8 cellular contexts compared by ENCODE assay signal in the genomic region with DNA sequence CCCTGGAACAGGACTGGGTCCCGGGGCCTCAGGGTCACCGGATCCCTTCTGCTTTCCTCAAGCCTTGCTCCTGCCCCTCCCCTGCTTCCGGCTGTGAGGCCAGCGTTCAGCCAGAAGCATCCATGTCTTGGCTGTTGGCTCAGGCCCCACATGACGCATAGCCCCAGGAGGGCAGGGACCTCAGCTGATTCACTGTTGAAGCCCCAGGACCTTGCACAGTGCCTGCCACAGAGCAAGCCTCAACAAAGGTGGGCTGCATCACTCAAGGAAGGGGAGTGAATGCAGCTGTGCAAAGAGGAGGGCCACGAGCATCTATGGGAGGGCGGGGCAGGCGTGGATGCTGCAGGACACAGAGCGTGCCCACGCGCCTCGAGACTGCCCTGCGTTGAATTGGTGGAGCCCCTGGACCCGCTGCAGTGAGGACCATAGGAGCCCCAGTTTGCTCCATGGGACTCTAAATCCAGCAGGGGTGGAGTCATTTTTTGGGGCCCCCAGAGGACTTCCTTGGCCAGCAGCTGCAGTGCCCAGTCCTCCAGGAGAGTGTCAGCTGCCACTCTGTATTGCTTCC. TPM values are rescaled to one million over a fixed set of nuclear protein-coding genes. Genes with fewer than 3 reads are reported as not detected.
A peak's percentile ranks its signal among the peaks of the same experiment; 100 is the strongest.
DNase-seq lines count a peak whose midpoint lies in the region; ATAC-seq and TF ChIP-seq lines count a peak whose summit lies in the region.

No MANE protein-coding gene starts in this region.

- H4K8ac ChIP-seq in mesenchymal stem cell (ENCODE audit: low read length) = peak overlapping the region; percentile 94

- peaks cover 10% of the 10 kb centered on the region for H3K79me1 ChIP-seq in mesenchymal stem cell (replicated peaks; ENCODE audit: low read length, poor library complexity, severe bottlenecking)

- peak overlapping the region; percentile 29 to 100 for H2BK12ac ChIP-seq in mesenchymal stem cell (ENCODE audit: low read length in 2 of 2)

- no peak for TF ChIP-seq CTCF in BJ (IDR thresholded peaks at IDR 0.05; ENCODE audit: insufficient read depth, low read depth, low read length)

- peak overlapping the region; percentile 96 for H4K91ac ChIP-seq in mesenchymal stem cell (ENCODE audit: low read length)

- TF ChIP-seq EP300 in Ishikawa (IDR thresholded peaks at IDR 0.05; ENCODE audit: borderline replicate concordance) = 0 out of 2 replicates have a peak, but pooled peaks have one; percentile 68

- peak overlapping the region; percentile 74 for H2AFZ ChIP-seq in mesenchymal stem cell (ENCODE audit: low read depth, low read length)

- peaks cover 35% of the 10 kb centered on the region for H3K27me3 Mint-ChIP-seq in central memory CD8-positive, alpha-beta T cell

- H3K9me3 Mint-ChIP-seq in central memory CD8-positive, alpha-beta T cell = no peaks in the 10 kb centered on the region

- H3K23ac ChIP-seq in mesenchymal stem cell (ENCODE audit: low read length in 2 of 2) = no peak overlapping the region

- peak overlapping the region; percentile 51 for H3K4me2 ChIP-seq in mesenchymal stem cell (ENCODE audit: low read length, poor library complexity, severe bottlenecking)

- H3K36me3 ChIP-seq in BJ (ENCODE audit: control insufficient read depth, insufficient read depth, low read length) (no peaks in the 10 kb centered on the region), mesenchymal stem cell (ENCODE audit: control insufficient read depth in 1 of 2, insufficient read depth in 2 of 2, low read depth in 1 of 2, low read length in 2 of 2) (no peaks in the 10 kb centered on the region)

- H3K27me3 ChIP-seq in BJ (ENCODE audit: control insufficient read depth, insufficient read depth, low read length) (no peaks in the 10 kb centered on the region), mesenchymal stem cell (ENCODE audit: control insufficient read depth in 1 of 2, insufficient read depth in 1 of 2, low read length in 2 of 2) (no peaks in the 10 kb centered on the region)

- DNase-seq in BJ (ENCODE audit: low read depth) = peak; percentile 68
- no peak for DNase-seq in central memory CD8-positive, alpha-beta T cell (ENCODE audit: low spot score in 2 of 2)
- peak; percentile 95 for DNase-seq in mesenchymal stem cell
- no peak for DNase-seq in NCI-H2196 (lab: John Stamatoyannopoulos, UW; ENCODE audit: unreplicated experiment)
- no peak for DNase-seq in cerebellum (ENCODE audit: low spot score)
- no peak for DNase-seq in stimulated activated CD4-positive, alpha-beta T cell treated with anti-CD3 and anti-CD28 coated beads, Interleukin-12 subunit alpha, Interleukin-12 subunit beta, amount 100 ng/mL, for 4 hours

- H3K27ac Mint-ChIP-seq in central memory CD8-positive, alpha-beta T cell (ENCODE audit: low read depth) = no peak overlapping the region

- peaks cover 35% of the 10 kb centered on the region for H3K4me1 ChIP-seq in mesenchymal stem cell (ENCODE audit: control insufficient read depth, insufficient read depth, low read depth, low read length)

- no peaks in the 10 kb centered on the region for H3K9me3 ChIP-seq in mesenchymal stem cell (ENCODE audit: control insufficient read depth, low read length)

- H3K4me3 Mint-ChIP-seq in central memory CD8-positive, alpha-beta T cell = peak overlapping the region; percentile 57

- H2BK120ac ChIP-seq in mesenchymal stem cell (ENCODE audit: low read depth, low read length) = peak overlapping the region; percentile 96

- H3K14ac ChIP-seq in mesenchymal stem cell (ENCODE audit: low read length in 2 of 2) = no peak overlapping the region

- H3K4me1 Mint-ChIP-seq in central memory CD8-positive, alpha-beta T cell = peaks cover 5% of the 10 kb centered on the region

- peak overlapping the region; percentile 90 to 99 for H3K18ac ChIP-seq in mesenchymal stem cell (ENCODE audit: low read depth in 1 of 2, low read length in 2 of 2)

- POLR2A ChIA-PET in BJ (lab: Charles Lee) = interaction anchor here (1.0 kb wide), 1 partner anchor 28 kb away, joined by 4 read pairs; a partner anchor contains a TSS

- no peaks in the 10 kb centered on the region for H3K36me3 Mint-ChIP-seq in central memory CD8-positive, alpha-beta T cell (ENCODE audit: insufficient read depth)

- peak overlapping the region; percentile 78 to 97 for H3K4ac ChIP-seq in mesenchymal stem cell (ENCODE audit: low read depth in 1 of 2, low read length in 2 of 2)

- peak; percentile 14; the same call in 1 of the 2 replicates for TF ChIP-seq RAD21 in Ishikawa (IDR thresholded peaks at IDR 0.05; ENCODE audit: low read depth)

- peak overlapping the region; percentile 87 for H2BK5ac ChIP-seq in mesenchymal stem cell (ENCODE audit: low read depth, low read length, poor library complexity, severe bottlenecking)

- H3K4me3 ChIP-seq in BJ (ENCODE audit: low read depth, low read length) = peak overlapping the region; percentile 22
- peak overlapping the region in 1 of 2 experiments; percentile 75 for H3K4me3 ChIP-seq in mesenchymal stem cell (ENCODE audit: insufficient read depth in 1 of 2, low read depth in 1 of 2, low read length in 2 of 2)

- H2AK5ac ChIP-seq in mesenchymal stem cell (ENCODE audit: low read length, severe bottlenecking) = peak overlapping the region; percentile 57

- WGBS in mesenchymal stem cell = 45% methylated on average over 14 of the region's 14 CpGs

- H3K9ac ChIP-seq in mesenchymal stem cell (ENCODE audit: low read length) = peak overlapping the region; percentile 77

- CTCF ChIA-PET in BJ (lab: Yijun Ruan, JAX) = interaction anchor here (1.1 to 6.8 kb wide), 21 partner anchors 9 to 270 kb away, joined by 3 to 102 read pairs (median 6); a partner anchor contains a TSS

- H3K27ac ChIP-seq in mesenchymal stem cell (ENCODE audit: low read length, poor library complexity, severe bottlenecking) = peak overlapping the region; percentile 97

- no peak for ATAC-seq in central memory CD8-positive, alpha-beta T cell (replicated peaks; ENCODE audit: extremely low read depth, poor library complexity, severe bottlenecking)
- no peak for ATAC-seq in GM19035 (IDR thresholded peaks at IDR 0.05; ENCODE audit: unreplicated experiment)

- H2BK15ac ChIP-seq in mesenchymal stem cell (ENCODE audit: low read depth, poor library complexity, severe bottlenecking) = peak overlapping the region; percentile 60

TF ChIP-seq in Ishikawa, 13 proteins besides CTCF, POLR2A, EP300 and RAD21 (continues in another document):
- TF ChIP-seq TAF1 (IDR thresholded peaks at IDR 0.05; ENCODE audit: low read depth) (peak; percentile 26; the same call in 1 of the 2 replicates), TCF12 (IDR thresholded peaks at IDR 0.05; ENCODE audit: low read depth) (0 out of 2 replicates have a peak, but pooled peaks have one; percentile 27), CEBPB (IDR thresholded peaks at IDR 0.05) (no peak), TEAD4 (IDR thresholded peaks at IDR 0.05) (peak; percentile 67), ZBTB7A (IDR thresholded peaks at IDR 0.05; ENCODE audit: low read depth) (peak; percentile 24; the same call in 1 of the 2 replicates), NFIC (IDR thresholded peaks at IDR 0.05) (peak; percentile 85), CREB1 (IDR thresholded peaks at IDR 0.05; ENCODE audit: low read depth) (no peak), YY1 (IDR thresholded peaks at IDR 0.05; ENCODE audit: low read depth) (peak; percentile 63)
- TF ChIP-seq, protein P1, sequence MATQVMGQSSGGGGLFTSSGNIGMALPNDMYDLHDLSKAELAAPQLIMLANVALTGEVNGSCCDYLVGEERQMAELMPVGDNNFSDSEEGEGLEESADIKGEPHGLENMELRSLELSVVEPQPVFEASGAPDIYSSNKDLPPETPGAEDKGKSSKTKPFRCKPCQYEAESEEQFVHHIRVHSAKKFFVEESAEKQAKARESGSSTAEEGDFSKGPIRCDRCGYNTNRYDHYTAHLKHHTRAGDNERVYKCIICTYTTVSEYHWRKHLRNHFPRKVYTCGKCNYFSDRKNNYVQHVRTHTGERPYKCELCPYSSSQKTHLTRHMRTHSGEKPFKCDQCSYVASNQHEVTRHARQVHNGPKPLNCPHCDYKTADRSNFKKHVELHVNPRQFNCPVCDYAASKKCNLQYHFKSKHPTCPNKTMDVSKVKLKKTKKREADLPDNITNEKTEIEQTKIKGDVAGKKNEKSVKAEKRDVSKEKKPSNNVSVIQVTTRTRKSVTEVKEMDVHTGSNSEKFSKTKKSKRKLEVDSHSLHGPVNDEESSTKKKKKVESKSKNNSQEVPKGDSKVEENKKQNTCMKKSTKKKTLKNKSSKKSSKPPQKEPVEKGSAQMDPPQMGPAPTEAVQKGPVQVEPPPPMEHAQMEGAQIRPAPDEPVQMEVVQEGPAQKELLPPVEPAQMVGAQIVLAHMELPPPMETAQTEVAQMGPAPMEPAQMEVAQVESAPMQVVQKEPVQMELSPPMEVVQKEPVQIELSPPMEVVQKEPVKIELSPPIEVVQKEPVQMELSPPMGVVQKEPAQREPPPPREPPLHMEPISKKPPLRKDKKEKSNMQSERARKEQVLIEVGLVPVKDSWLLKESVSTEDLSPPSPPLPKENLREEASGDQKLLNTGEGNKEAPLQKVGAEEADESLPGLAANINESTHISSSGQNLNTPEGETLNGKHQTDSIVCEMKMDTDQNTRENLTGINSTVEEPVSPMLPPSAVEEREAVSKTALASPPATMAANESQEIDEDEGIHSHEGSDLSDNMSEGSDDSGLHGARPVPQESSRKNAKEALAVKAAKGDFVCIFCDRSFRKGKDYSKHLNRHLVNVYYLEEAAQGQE (IDR thresholded peaks at IDR 0.05; ENCODE audit: low read depth) = no peak
- TF ChIP-seq, protein P2, sequence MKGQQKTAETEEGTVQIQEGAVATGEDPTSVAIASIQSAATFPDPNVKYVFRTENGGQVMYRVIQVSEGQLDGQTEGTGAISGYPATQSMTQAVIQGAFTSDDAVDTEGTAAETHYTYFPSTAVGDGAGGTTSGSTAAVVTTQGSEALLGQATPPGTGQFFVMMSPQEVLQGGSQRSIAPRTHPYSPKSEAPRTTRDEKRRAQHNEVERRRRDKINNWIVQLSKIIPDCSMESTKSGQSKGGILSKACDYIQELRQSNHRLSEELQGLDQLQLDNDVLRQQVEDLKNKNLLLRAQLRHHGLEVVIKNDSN (IDR thresholded peaks at IDR 0.05) = peak; percentile 69; the same call in 1 of the 2 replicates

RNA-seq across cellular contexts. Expression of a gene that starts 28.2 kb away (rescaled TPM):
- polyA plus RNA-seq in BJ (2011; rRNA removed) = 71.9 and 184 TPM in 2 replicates
- 179 and 204 TPM in 2 replicates for polyA minus RNA-seq in BJ (2011; rRNA and poly(A)+ RNA removed)
- polyA plus RNA-seq in mesenchymal stem cell (2013, experiment 1 of 2) = 136 TPM
- 138 TPM for polyA plus RNA-seq in mesenchymal stem cell (2013, experiment 2 of 2)
- 22.9 TPM for total RNA-seq in cerebellum

RNA-seq across cellular contexts. Expression of a gene that starts 32.7 kb away (rescaled TPM):
- polyA plus RNA-seq in BJ (2011; rRNA removed) = 0.06 TPM in 1 of 2 replicates, not detected in the other
- not detected in 2 replicates for polyA minus RNA-seq in BJ (2011; rRNA and poly(A)+ RNA removed)
- 0.01 TPM for polyA plus RNA-seq in mesenchymal stem cell (2013, experiment 1 of 2)
- polyA plus RNA-seq in mesenchymal stem cell (2013, experiment 2 of 2) = not detected
- total RNA-seq in cerebellum = 0.18 TPM

RNA-seq across cellular contexts. Expression of a gene that starts 58.7 kb away (rescaled TPM):
- polyA plus RNA-seq in BJ (2011; rRNA removed) = 0.18 and 0.29 TPM in 2 replicates
- not detected in 2 replicates for polyA minus RNA-seq in BJ (2011; rRNA and poly(A)+ RNA removed)
- polyA plus RNA-seq in mesenchymal stem cell (2013, experiment 1 of 2) = 0.14 TPM
- polyA plus RNA-seq in mesenchymal stem cell (2013, experiment 2 of 2) = 0.03 TPM
- total RNA-seq in cerebellum = not detected

Comparison
In these comparisons a context has a peak if more than half of its experiments do, and no peak if none do; other contexts are left out.
1. DNase-seq: peak in BJ (single experiment) and mesenchymal stem cell (single experiment); none in central memory CD8-positive, alpha-beta T cell (0 of 2), NCI-H2196 (single experiment), cerebellum (single experiment) and stimulated activated CD4-positive, alpha-beta T cell treated with anti-CD3 and anti-CD28 coated beads, Interleukin-12 subunit alpha, Interleukin-12 subunit beta, amount 100 ng/mL, for 4 hours (single experiment).